In the genomic region with DNA sequence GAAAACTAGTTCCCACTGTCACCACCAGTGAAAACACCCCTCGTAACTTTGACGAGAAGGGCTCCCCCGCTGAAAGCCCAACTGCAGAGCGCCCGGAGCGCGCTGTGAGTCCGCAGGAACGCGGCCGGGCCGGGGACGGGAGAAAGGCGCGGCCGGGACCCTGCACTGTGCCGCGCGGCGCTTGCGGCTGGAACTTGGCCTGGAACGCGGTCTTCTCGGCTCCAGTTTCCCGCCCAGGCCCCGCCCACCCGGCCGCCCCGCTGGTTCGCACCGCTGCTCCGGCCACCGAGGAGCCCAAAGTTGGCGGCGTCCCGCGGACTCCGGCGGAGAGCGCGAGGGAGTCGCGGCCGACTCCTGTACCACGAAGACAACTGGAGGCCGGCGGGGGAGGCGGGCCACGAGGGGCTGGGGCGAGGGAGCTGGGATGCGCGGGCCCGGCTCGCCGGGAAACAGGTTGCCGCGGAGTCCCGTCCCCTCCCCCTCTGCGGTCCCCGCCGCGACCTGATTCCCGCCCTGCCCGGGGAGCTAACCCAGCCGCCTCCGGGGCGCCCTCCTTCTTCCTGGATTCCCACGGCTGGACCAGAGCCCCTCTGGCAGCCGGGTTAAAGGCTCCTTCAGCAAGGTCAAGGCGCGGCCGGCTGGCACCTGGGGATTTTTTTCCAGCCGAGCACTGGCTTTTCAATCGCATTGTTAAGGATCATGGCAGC, we compare ENCODE assay signal across 8 cellular contexts. TPM values are rescaled to one million over a fixed set of nuclear protein-coding genes. Genes with fewer than 3 reads are reported as not detected.
DNase-seq lines count a peak whose midpoint lies in the region; ATAC-seq, FAIRE-seq and TF ChIP-seq lines count a peak whose summit lies in the region.

No MANE protein-coding gene starts in this region.

- peak overlapping the region; percentile 66; the same call in 1 of the 2 replicates for H2AFZ ChIP-seq in MM.1S (ENCODE audit: low read length)

- TF ChIP-seq CTCF in D721Med (IDR thresholded peaks at IDR 0.05; ENCODE audit: insufficient read depth, missing control alignments), result no peak
- TF ChIP-seq CTCF in MM.1S (IDR thresholded peaks at IDR 0.05; ENCODE audit: low read length), result no peak
- TF ChIP-seq CTCF in brain (conservative IDR thresholded peaks at IDR 0.05), result no peak
- TF ChIP-seq CTCF in kidney (IDR thresholded peaks at IDR 0.05; ENCODE audit: borderline replicate concordance, extremely low read depth, insufficient read depth), result no peak

- ATAC-seq in HG02973 (IDR thresholded peaks at IDR 0.05; ENCODE audit: unreplicated experiment), result no peak
- ATAC-seq in GM18907 (IDR thresholded peaks at IDR 0.05; ENCODE audit: unreplicated experiment), result no peak

- peaks cover 22% of the 10 kb centered on the region for H3K27me3 Mint-ChIP-seq in brain

- no peak overlapping the region for H3K27ac ChIP-seq in MM.1S (ENCODE audit: low read length)
- no peak overlapping the region for H3K27ac ChIP-seq in kidney (ENCODE audit: low read depth in 2 of 2, low read length in 2 of 2)
- H3K27ac ChIP-seq in subcutaneous abdominal adipose tissue (ENCODE audit: low read depth, low read length), result peak overlapping the region; percentile 84

- no peaks in the 10 kb centered on the region for H3K79me2 ChIP-seq in MM.1S (ENCODE audit: low read length)

- H3K9ac ChIP-seq in MM.1S (ENCODE audit: low read length) (no peak overlapping the region; the same call in 1 of the 2 replicates), kidney (ENCODE audit: low read length in 2 of 2) (peak overlapping the region in 1 of 2 donors; percentile 53), subcutaneous abdominal adipose tissue (ENCODE audit: low read length in 5 of 5) (peak overlapping the region in 4 of 5 donors; percentile 53 to 88 (median 71))

- FAIRE-seq in D721Med (lab: Jason Lieb, UNC) (no peak), kidney (lab: Jason Lieb, UNC) (no peak)

- H3K4me2 ChIP-seq in MM.1S (ENCODE audit: low read depth, low read length), result peak overlapping the region; percentile 99

- peak overlapping the region; percentile 69 for H3K4me3 ChIP-seq in MM.1S (ENCODE audit: low read length)
- H3K4me3 ChIP-seq in kidney (ENCODE audit: low read length in 2 of 2), result peak overlapping the region; percentile 3 to 46
- peak overlapping the region; percentile 61 to 93 (median 77) for H3K4me3 ChIP-seq in subcutaneous abdominal adipose tissue (ENCODE audit: low read depth in 1 of 5, low read length in 5 of 5)

- H3K27me3 ChIP-seq in MM.1S (replicated peaks; ENCODE audit: insufficient read depth, low read length) (peaks cover 45% of the 10 kb centered on the region), subcutaneous abdominal adipose tissue (ENCODE audit: control insufficient read depth in 5 of 5, insufficient read depth in 4 of 5, low read length in 5 of 5) (peaks cover 0 to 43% (median 21%) of the 10 kb centered on the region in 5 donors)

- peak overlapping the region; percentile 96 to 97 (median 96) for H3K4me3 Mint-ChIP-seq in brain

- H3K9me3 ChIP-seq in MM.1S (replicated peaks; ENCODE audit: insufficient read depth, low read length) (no peaks in the 10 kb centered on the region), kidney (ENCODE audit: control insufficient read depth in 1 of 2, low read length in 2 of 2) (no peaks in the 10 kb centered on the region), subcutaneous abdominal adipose tissue (ENCODE audit: control insufficient read depth in 5 of 5, low read length in 5 of 5) (no peaks in the 10 kb centered on the region)

- H3K9me2 ChIP-seq in MM.1S (replicated peaks; ENCODE audit: insufficient read depth, low read length), result no peaks in the 10 kb centered on the region

- H3F3A ChIP-seq in MM.1S (ENCODE audit: insufficient read depth, low read length), result no peaks in the 10 kb centered on the region

- peak overlapping the region; percentile 92 to 98 (median 94) for H3K27ac Mint-ChIP-seq in brain

- no peaks in the 10 kb centered on the region for H3K36me3 Mint-ChIP-seq in brain

- H3K9me3 Mint-ChIP-seq in brain, result no peaks in the 10 kb centered on the region

- H4K20me1 ChIP-seq in MM.1S (ENCODE audit: insufficient read depth, low read length), result no peaks in the 10 kb centered on the region

- H3K4me1 ChIP-seq in MM.1S (ENCODE audit: low read length) (peaks cover 5% of the 10 kb centered on the region; the same call in 1 of the 2 replicates), kidney (ENCODE audit: control insufficient read depth in 1 of 2, insufficient read depth in 1 of 2, low read depth in 1 of 2, low read length in 2 of 2) (peaks cover 4 to 20% of the 10 kb centered on the region in 2 donors), subcutaneous abdominal adipose tissue (ENCODE audit: control insufficient read depth in 5 of 5, insufficient read depth in 5 of 5, low read length in 5 of 5) (peaks cover 1 to 76% (median 65%) of the 10 kb centered on the region in 5 donors)

- peak; percentile 47 for DNase-seq in D721Med (ENCODE audit: insufficient read length, low spot score)
- DNase-seq in MM.1S, result peak; percentile 10
- peak; percentile 89 for DNase-seq in kidney
- no peak for DNase-seq in NCI-H2196 treated with DMSO at 0.1 percent for 48 hours (lab: John Stamatoyannopoulos, UW; ENCODE audit: unreplicated experiment)

- intact Hi-C loops in kidney (cut with DNase I), result no loop called here

- peaks cover 52% of the 10 kb centered on the region for H3K4me1 Mint-ChIP-seq in brain

- no peaks in the 10 kb centered on the region for H3K36me3 ChIP-seq in MM.1S (replicated peaks; ENCODE audit: insufficient read depth, low read length)
- no peaks in the 10 kb centered on the region for H3K36me3 ChIP-seq in kidney (ENCODE audit: control insufficient read depth in 1 of 2, insufficient read depth in 2 of 2, low read length in 2 of 2)
- H3K36me3 ChIP-seq in subcutaneous abdominal adipose tissue (ENCODE audit: control insufficient read depth in 5 of 5, insufficient read depth in 5 of 5, low read length in 5 of 5), result no peaks in the 10 kb centered on the region

RNA-seq across cellular contexts. Expression of gene TENM4, which starts 3.4 kb away (rescaled TPM):
- 15.7 TPM for polyA plus RNA-seq in brain (ENCODE audit: insufficient read depth, low read depth, low replicate concordance)
- total RNA-seq in kidney, result 31.0 TPM
- 0.34 TPM for polyA plus RNA-seq in kidney (ENCODE audit: insufficient read depth, low read depth, low replicate concordance)

Comparison
In these comparisons a context has a peak if more than half of its experiments do, and no peak if none do; other contexts are left out.
1. H3K4me3 ChIP-seq: peak in every context shown above with its lines; median percentile 77 in subcutaneous abdominal adipose tissue; 69 in MM.1S; 24 in kidney.
2. RNA of gene TENM4, which starts 3.4 kb away (polyA plus RNA-seq): 15.7 TPM in brain (single experiment); 0.34 TPM in kidney (single experiment); every median in the first group is over 10 times any median in the second.